In genomic region chr7:28937593-28937992, GRCh38 we compare ENCODE assay signal across 31 cellular contexts. TPM values are rescaled to one million over a fixed set of nuclear protein-coding genes. Genes with fewer than 3 reads are reported as not detected.
"Had no signal": no experiment of that assay in that cellular context is flagged by ENCODE, and none has a peak within 500 bp of the region (broad histone marks: within the 10 kb centered on the region; RNA-seq: fewer than 3 reads in every experiment).

No MANE protein-coding gene starts in this region.

- H3K36me3 ChIP-seq: ascending aorta, Peyer's patch, WERI-Rb-1 had no signal

- ATAC-seq: activated CD8-positive, alpha-beta memory T cell treated with anti-CD3 and anti-CD28 coated beads, Interleukin-2, amount 10 ng/mL, durations not matched to agents 7 days and 5 days; activated T-helper 17 cell treated with anti-CD3 and anti-CD28 coated beads, Interleukin-2, amount 50 U/mL, for 72 hours; PC-3 had no signal

- H3K4me3 ChIP-seq: ascending aorta, Peyer's patch had no signal

- DNase-seq: activated CD4-positive, alpha-beta memory T cell treated with anti-CD3 and anti-CD28 coated beads, Interleukin-2, amount 10 ng/mL, durations not matched to agents 7 days and 5 days; activated CD4-positive, alpha-beta T cell treated with anti-CD3 and anti-CD28 coated beads for 1 hour; activated CD4-positive, alpha-beta T cell treated with anti-CD3 and anti-CD28 coated beads for 48 hours; activated CD4-positive, CD25-positive, alpha-beta regulatory T cell; activated CD8-positive, alpha-beta memory T cell treated with anti-CD3 and anti-CD28 coated beads for 24 hours; activated CD8-positive, alpha-beta memory T cell treated with anti-CD3 and anti-CD28 coated beads, Interleukin-2, amount 10 ng/mL, durations not matched to agents 7 days and 5 days; activated CD8-positive, alpha-beta memory T cell treated with anti-CD3 and anti-CD28 coated beads, Interleukin-2, amount 50 U/mL, for 48 hours; activated effector memory CD4-positive, alpha-beta T cell treated with anti-CD3 and anti-CD28 coated beads, Interleukin-2, amount 50 U/mL, for 16 hours; activated naive CD4-positive, alpha-beta T cell; activated naive CD4-positive, alpha-beta T cell treated with anti-CD3 and anti-CD28 coated beads, Interleukin-2, amount 50 U/mL, for 16 hours; activated naive CD8-positive, alpha-beta T cell treated with anti-CD3 and anti-CD28 coated beads for 36 hours; activated T-cell treated with anti-CD3 and anti-CD28 coated beads, Interleukin-2, amount 50 U/mL, for 48 hours; amniotic stem cell; KG1; MM.1S; MV-4-11; NCI-H1092; NCI-H1436 treated with DMSO at 0.1 percent for 48 hours; NCI-H1694 treated with DMSO at 0.1 percent for 48 hours; NCI-H2029; NCI-H345; NCI-H524 treated with DMSO at 0.1 percent for 48 hours; PC-3; Peyer's patch; RPMI8226; SW 1271; T1000; WERI-Rb-1 had no signal

- H3K27me3 ChIP-seq: ascending aorta, Peyer's patch had no signal

- H3K27ac ChIP-seq: ascending aorta, Peyer's patch, WERI-Rb-1 had no signal

- H3K4me1 ChIP-seq: ascending aorta had no signal

- H3K9me3 ChIP-seq: ascending aorta, Peyer's patch had no signal

RNA-seq across cellular contexts. Expression of gene TRIL, which starts 20.5 kb away (rescaled TPM):
- total RNA-seq: activated naive CD8-positive, alpha-beta T cell treated with anti-CD3 and anti-CD28 coated beads for 36 hours; activated T-helper 17 cell treated with anti-CD3 and anti-CD28 coated beads, Interleukin-2, amount 50 U/mL, for 72 hours; T-helper 2 cell treated with Interferon-gamma antibody and Interleukin-4, amounts not matched to agents 100 ng/mL and 5 ng/mL, for 36 hours had no signal
